8 cellular contexts compared by ENCODE assay signal in genomic region chr12:49868952-49869815, GRCh38. TPM values are rescaled to one million over a fixed set of nuclear protein-coding genes. Genes with fewer than 3 reads are reported as not detected.
DNase-seq lines count a peak whose midpoint lies in the region; ATAC-seq and TF ChIP-seq lines count a peak whose summit lies in the region.

No MANE protein-coding gene starts in this region.

- no peak for ATAC-seq in GM21526 (IDR thresholded peaks at IDR 0.05; ENCODE audit: low FRiP score, unreplicated experiment)

- no peak overlapping the region for H3K4me3 ChIP-seq in mesendoderm (ENCODE audit: low read length)

- TF ChIP-seq CTCF in H9 (conservative IDR thresholded peaks at IDR 0.05) (no peak), MCF 10A (IDR thresholded peaks at IDR 0.05; ENCODE audit: unreplicated experiment) (no peak)

- no peak overlapping the region for H4K91ac ChIP-seq in H9 (ENCODE audit: insufficient read length, low read depth, low read length)

- H3K4me2 ChIP-seq in H9 (ENCODE audit: insufficient read depth, insufficient read length, low read length), result no peak overlapping the region
- no peak overlapping the region for H3K4me2 ChIP-seq in mesendoderm (ENCODE audit: low read length)

- POLR2A ChIA-PET in MCF 10A (lab: Yijun Ruan, JAX), result no interaction called here

- H3K27ac Mint-ChIP-seq in H9, result no peak overlapping the region
- no peak overlapping the region for H3K27ac Mint-ChIP-seq in MCF 10A (ENCODE audit: low read depth, unreplicated experiment)

- no peaks in the 10 kb centered on the region for H3K9me3 ChIP-seq in H9 (ENCODE audit: control insufficient read depth, low read depth, low read length)

- H2BK15ac ChIP-seq in H9 (ENCODE audit: low read depth, low read length) (no peak overlapping the region), mesendoderm (replicated peaks; ENCODE audit: low read depth) (no peak overlapping the region)

- no peaks in the 10 kb centered on the region for H4K20me1 ChIP-seq in H9 (ENCODE audit: control insufficient read depth, insufficient read depth, insufficient read length)

- H3K79me2 ChIP-seq in H9 (ENCODE audit: insufficient read depth, low read length) (no peaks in the 10 kb centered on the region), mesendoderm (ENCODE audit: control insufficient read depth, insufficient read depth, low read length) (no peaks in the 10 kb centered on the region)

- H3K27me3 ChIP-seq in H9 (ENCODE audit: insufficient read depth, low read length) (no peaks in the 10 kb centered on the region), mesendoderm (ENCODE audit: insufficient read depth, low read length, poor library complexity) (no peaks in the 10 kb centered on the region)

- no peak overlapping the region for H4K5ac ChIP-seq in H9 (ENCODE audit: insufficient read length, low read depth, low read length)
- no peak overlapping the region for H4K5ac ChIP-seq in mesendoderm (ENCODE audit: low read length)

- H2AK5ac ChIP-seq in H9 (ENCODE audit: insufficient read length, low read length) (no peak overlapping the region), mesendoderm (ENCODE audit: low read length) (no peak overlapping the region)

- H3K36me3 Mint-ChIP-seq in H9 (ENCODE audit: insufficient read depth in 1 of 3, low read depth in 3 of 3) (no peaks in the 10 kb centered on the region), MCF 10A (ENCODE audit: insufficient read depth, unreplicated experiment) (no peaks in the 10 kb centered on the region)

- H3T11ph ChIP-seq in H9 (ENCODE audit: low read length), result no peak overlapping the region

- no peak overlapping the region; the same call in 1 of the 2 replicates for H3K14ac ChIP-seq in H9 (ENCODE audit: insufficient read depth, low read length)

- peak; percentile 28 for DNase-seq in H9
- peak; percentile 87 for DNase-seq in NCI-H524 treated with DMSO at 0.1 percent for 48 hours (lab: John Stamatoyannopoulos, UW)
- DNase-seq in ecto neural progenitor cell (ENCODE audit: low spot score), result peak; percentile 54
- DNase-seq in mesendoderm, result peak; percentile 64
- no peak for DNase-seq in germinal center (ENCODE audit: low spot score)
- no peak for DNase-seq in activated gamma-delta T cell treated with Interleukin-2 at 50 U/mL for 16 hours
- no peak for DNase-seq in MCF 10A (ENCODE audit: unreplicated experiment)

- H3K4me3 Mint-ChIP-seq in H9 (no peak overlapping the region), MCF 10A (ENCODE audit: unreplicated experiment) (no peak overlapping the region)

- H3K9me3 Mint-ChIP-seq in H9 (no peaks in the 10 kb centered on the region; a peak in 1 of 5 replicates), MCF 10A (ENCODE audit: unreplicated experiment) (no peaks in the 10 kb centered on the region)

- no peak overlapping the region for H2AFZ ChIP-seq in H9 (ENCODE audit: low read length)

- BruUV-seq in MCF 10A (replicated peaks; lab: Mats Ljungman, UMichigan), result no TSS peak

- H3K79me1 ChIP-seq in H9 (ENCODE audit: insufficient read depth, low read depth, low read length, poor library complexity, severe bottlenecking), result no peaks in the 10 kb centered on the region
- H3K79me1 ChIP-seq in mesendoderm (ENCODE audit: low read length), result no peaks in the 10 kb centered on the region

- H3K27ac ChIP-seq in H9 (ENCODE audit: insufficient read length, low read depth, low read length), result no peak overlapping the region
- no peak overlapping the region for H3K27ac ChIP-seq in mesendoderm (ENCODE audit: low read depth, low read length)

- H2BK12ac ChIP-seq in H9 (ENCODE audit: insufficient read length, low read depth, low read length), result no peak overlapping the region

- CTCF ChIA-PET in MCF 10A (lab: Yijun Ruan, JAX), result interaction anchor here (0.6 to 6.4 kb wide), 9 partner anchors 12 to 313 kb away, joined by 3 to 59 read pairs (median 4); partner anchors contain the start of gene COX14

- no peaks in the 10 kb centered on the region for H3K23me2 ChIP-seq in H9 (ENCODE audit: insufficient read length, low read depth, low read length, poor library complexity, severe bottlenecking)

- H3K18ac ChIP-seq in H9 (ENCODE audit: insufficient read length, low read depth, low read length) (no peak overlapping the region), mesendoderm (ENCODE audit: low read length) (no peak overlapping the region)

- H3K27me3 Mint-ChIP-seq in H9 (ENCODE audit: low read depth), result peaks cover 11% of the 10 kb centered on the region
- H3K27me3 Mint-ChIP-seq in MCF 10A (ENCODE audit: insufficient read depth, unreplicated experiment), result peaks cover 16% of the 10 kb centered on the region

- H3K23ac ChIP-seq in H9 (ENCODE audit: insufficient read length, low read depth, low read length) (no peak overlapping the region), mesendoderm (ENCODE audit: low read length) (no peak overlapping the region)

- no peak overlapping the region for H3K9ac ChIP-seq in H9 (ENCODE audit: extremely low read depth, insufficient read length, low read length)
- H3K9ac ChIP-seq in mesendoderm (ENCODE audit: low read length), result no peak overlapping the region

- intact Hi-C loops in MCF 10A (cut with micrococcal nuclease), result no loop called here

- H2BK120ac ChIP-seq in H9 (ENCODE audit: low read depth, low read length, poor library complexity, severe bottlenecking) (no peak overlapping the region), mesendoderm (ENCODE audit: low read depth, low read length) (no peak overlapping the region)

- H3K4ac ChIP-seq in H9 (ENCODE audit: low read depth, low read length) (no peak overlapping the region), mesendoderm (ENCODE audit: low read depth, low read length) (no peak overlapping the region)

- H3K56ac ChIP-seq in H9 (ENCODE audit: insufficient read length, low read depth, low read length) (no peak overlapping the region), mesendoderm (ENCODE audit: low read length) (no peak overlapping the region)

- H3K4me1 Mint-ChIP-seq in H9 (peaks cover 14 to 15% of the 10 kb centered on the region in 2 experiments), MCF 10A (ENCODE audit: insufficient read depth, unreplicated experiment) (peaks cover 10% of the 10 kb centered on the region)

- no peaks in the 10 kb centered on the region for H3K4me1 ChIP-seq in H9 (ENCODE audit: insufficient read depth, low read length)
- H3K4me1 ChIP-seq in mesendoderm (ENCODE audit: control insufficient read depth, low read depth, low read length), result no peaks in the 10 kb centered on the region

- no peaks in the 10 kb centered on the region for H3K36me3 ChIP-seq in mesendoderm (ENCODE audit: control insufficient read depth, insufficient read depth, low read length)

- H2BK5ac ChIP-seq in H9 (ENCODE audit: insufficient read length, low read length) (no peak overlapping the region), mesendoderm (ENCODE audit: low read length) (no peak overlapping the region)

- H4K8ac ChIP-seq in H9 (replicated peaks; ENCODE audit: insufficient read length, low read depth, low read length) (no peak overlapping the region), mesendoderm (ENCODE audit: low read depth, low read length) (no peak overlapping the region)

- H2BK20ac ChIP-seq in H9 (ENCODE audit: low read depth, low read length, poor library complexity, severe bottlenecking), result no peak overlapping the region

- WGBS in H9 (ENCODE audit: extremely low coverage, insufficient read length, low lambda C conversion rate), result no CpG with 5 or more reads among the region's 16 CpGs
- no CpG with 5 or more reads among the region's 16 CpGs for WGBS in mesendoderm (ENCODE audit: extremely low coverage, insufficient coverage, low lambda C conversion rate)

RNA-seq across cellular contexts. Expression of gene BCDIN3D, which starts 26.3 kb away (rescaled TPM):
- total RNA-seq in H9 (2021) (3.3 and 3.5 TPM in 2 replicates), MCF 10A (2022) (6.2 and 8.2 TPM in 2 replicates)
- polyA plus RNA-seq in mesendoderm (2013, experiment 1 of 2), result 1.7 TPM
- 1.5 TPM for polyA plus RNA-seq in mesendoderm (2013, experiment 2 of 2)

RNA-seq across cellular contexts. Expression of gene FAIM2, which starts 34.5 kb away (rescaled TPM):
- total RNA-seq in H9 (2021), result 0.22 and 0.42 TPM in 2 replicates
- 0.27 TPM for polyA plus RNA-seq in mesendoderm (2013, experiment 1 of 2)
- 0.11 TPM for polyA plus RNA-seq in mesendoderm (2013, experiment 2 of 2)
- total RNA-seq in MCF 10A (2022), result not detected in 2 replicates

RNA-seq across cellular contexts. Expression of gene NCKAP5L, which starts 41.0 kb away (rescaled TPM):
- total RNA-seq in H9 (2021), result 27.7 and 28.9 TPM in 2 replicates
- polyA plus RNA-seq in mesendoderm (2013, experiment 1 of 2), result 11.3 TPM
- 11.2 TPM for polyA plus RNA-seq in mesendoderm (2013, experiment 2 of 2)
- 19.9 and 23.1 TPM in 2 replicates for total RNA-seq in MCF 10A (2022)

Comparison
In these comparisons a context has a peak if more than half of its experiments do, and no peak if none do; other contexts are left out.
1. DNase-seq: peak in H9 (single experiment), NCI-H524 treated with DMSO at 0.1 percent for 48 hours (single experiment), ecto neural progenitor cell (single experiment) and mesendoderm (single experiment); none in germinal center (single experiment), activated gamma-delta T cell treated with Interleukin-2 at 50 U/mL for 16 hours (single experiment) and MCF 10A (single experiment).